ENCODE assay signal across 1 cellular context in the genomic region with DNA sequence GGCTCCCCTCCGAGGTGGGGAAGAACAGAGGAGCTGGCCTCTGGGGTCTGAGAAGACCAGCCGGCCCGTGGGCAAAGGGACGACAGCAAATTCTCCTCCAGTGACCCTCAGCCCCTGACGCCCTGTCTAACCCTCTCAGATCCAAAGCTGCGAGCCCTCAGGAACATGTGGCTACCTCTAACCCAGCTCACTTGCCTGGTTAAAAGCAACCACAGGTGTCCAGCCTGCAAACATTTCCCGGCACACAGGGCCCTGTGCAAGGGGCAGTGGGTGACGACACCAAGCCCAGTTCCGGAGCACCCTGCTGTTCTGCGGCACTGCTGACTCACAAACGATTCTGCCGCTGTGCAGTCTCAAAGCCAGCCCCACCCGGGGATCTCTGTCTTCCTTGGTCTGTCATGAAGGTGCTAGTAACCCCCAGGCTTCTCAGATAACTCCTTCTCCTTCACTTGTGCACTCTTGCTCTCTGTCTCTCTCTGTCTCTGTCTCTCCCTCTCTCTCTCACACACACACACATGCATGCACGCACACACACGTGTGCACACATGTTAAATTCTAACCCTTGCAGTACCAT.
A peak's percentile ranks its signal among the peaks of the same experiment; 100 is the strongest.
TF ChIP-seq lines count a peak whose summit lies in the region.

No MANE protein-coding gene starts in this region.

TF ChIP-seq in HepG2, 621 proteins besides CTCF, POLR2A, EP300 and RAD21 (continued from another document and continues in another):
- TF ChIP-seq SRSF1 (optimal IDR thresholded peaks at IDR 0.05; ENCODE audit: low read depth, low read length) (peak; percentile 70), MAX (IDR thresholded peaks at IDR 0.05) (peak; percentile 58), ZBTB43 (CRISPR knock-in tag; conservative IDR thresholded peaks at IDR 0.05) (0 out of 2 replicates have a peak, but pooled peaks have one; percentile 70), HOXA5 (CRISPR knock-in tag; IDR thresholded peaks at IDR 0.05) (0 out of 2 replicates have a peak, but pooled peaks have one; percentile 41), CBX5 (CRISPR knock-in tag; IDR thresholded peaks at IDR 0.05; ENCODE audit: borderline replicate concordance) (0 out of 2 replicates have a peak, but pooled peaks have one; percentile 65), ZNF367 (CRISPR knock-in tag; IDR thresholded peaks at IDR 0.05; ENCODE audit: borderline replicate concordance) (no peak), KAT7 (CRISPR knock-in tag; IDR thresholded peaks at IDR 0.05; ENCODE audit: borderline replicate concordance) (no peak), HNRNPUL1 (IDR thresholded peaks at IDR 0.05; ENCODE audit: low read depth, low read length) (no peak), TBX2 (CRISPR knock-in tag; IDR thresholded peaks at IDR 0.05; ENCODE audit: borderline replicate concordance) (peak; percentile 73; the same call in 1 of the 2 replicates), TSC22D2 (CRISPR knock-in tag; IDR thresholded peaks at IDR 0.05; ENCODE audit: borderline replicate concordance) (no peak), ZBTB14 (CRISPR knock-in tag; IDR thresholded peaks at IDR 0.05) (no peak), ZNF563 (CRISPR knock-in tag; IDR thresholded peaks at IDR 0.05) (peak; percentile 24; the same call in 1 of the 2 replicates), HNRNPLL (IDR thresholded peaks at IDR 0.05; ENCODE audit: low read depth, low read length, poor library complexity, severe bottlenecking) (peak; percentile 27), FOXA3 (CRISPR knock-in tag; IDR thresholded peaks at IDR 0.05) (peak; percentile 38; the same call in 1 of the 2 replicates), MNT (IDR thresholded peaks at IDR 0.05) (peak; percentile 71), GATAD2A (CRISPR knock-in tag; IDR thresholded peaks at IDR 0.05) (peak; percentile 69), LCORL (IDR thresholded peaks at IDR 0.05) (no peak), LCORL (CRISPR knock-in tag; IDR thresholded peaks at IDR 0.05) (peak; percentile 72; the same call in 1 of the 2 replicates), SIN3A (IDR thresholded peaks at IDR 0.05; ENCODE audit: borderline replicate concordance, low read depth, low read length) (peak; percentile 34; the same call in 1 of the 2 replicates), CEBPB (IDR thresholded peaks at IDR 0.05; ENCODE audit: borderline replicate concordance, low read depth, low read length) (peak; percentile 71; the same call in 1 of the 2 replicates), KMT2B (CRISPR knock-in tag; IDR thresholded peaks at IDR 0.05) (peak; percentile 32; the same call in 1 of the 2 replicates), MED1 (CRISPR knock-in tag; IDR thresholded peaks at IDR 0.05) (peak; percentile 37; the same call in 1 of the 2 replicates), ZNF124 (CRISPR knock-in tag; IDR thresholded peaks at IDR 0.05) (no peak), MAFK (conservative IDR thresholded peaks at IDR 0.05 in 1 of 2, IDR thresholded peaks at IDR 0.05 in 1 of 2; ENCODE audit: low read length in 2 of 2) (0 out of 4 replicates have a peak, but pooled peaks of 1 of the 2 experiments have one; percentile 1), ZNF407 (CRISPR knock-in tag; IDR thresholded peaks at IDR 0.05; ENCODE audit: not compliant biosample characterization) (no peak), TBX3 (IDR thresholded peaks at IDR 0.05; ENCODE audit: borderline replicate concordance) (no peak), THAP9 (CRISPR knock-in tag; IDR thresholded peaks at IDR 0.05; ENCODE audit: borderline replicate concordance) (peak; percentile 21; the same call in 1 of the 2 replicates), ESRRA (CRISPR knock-in tag; IDR thresholded peaks at IDR 0.05; ENCODE audit: low read depth) (no peak), ZNF543 (CRISPR knock-in tag; IDR thresholded peaks at IDR 0.05) (0 out of 2 replicates have a peak, but pooled peaks have one; percentile 47), ZFP41 (CRISPR knock-in tag; IDR thresholded peaks at IDR 0.05; ENCODE audit: borderline replicate concordance) (no peak), MLXIP (CRISPR knock-in tag; IDR thresholded peaks at IDR 0.05; ENCODE audit: borderline replicate concordance) (no peak), RFX5 (IDR thresholded peaks at IDR 0.05; ENCODE audit: low read depth, low read length) (no peak), PAWR (CRISPR knock-in tag; IDR thresholded peaks at IDR 0.05; ENCODE audit: borderline replicate concordance) (0 out of 2 replicates have a peak, but pooled peaks have one; percentile 18), CEBPG (CRISPR knock-in tag; IDR thresholded peaks at IDR 0.05) (peak; percentile 71)
- TF ChIP-seq, protein P1, sequence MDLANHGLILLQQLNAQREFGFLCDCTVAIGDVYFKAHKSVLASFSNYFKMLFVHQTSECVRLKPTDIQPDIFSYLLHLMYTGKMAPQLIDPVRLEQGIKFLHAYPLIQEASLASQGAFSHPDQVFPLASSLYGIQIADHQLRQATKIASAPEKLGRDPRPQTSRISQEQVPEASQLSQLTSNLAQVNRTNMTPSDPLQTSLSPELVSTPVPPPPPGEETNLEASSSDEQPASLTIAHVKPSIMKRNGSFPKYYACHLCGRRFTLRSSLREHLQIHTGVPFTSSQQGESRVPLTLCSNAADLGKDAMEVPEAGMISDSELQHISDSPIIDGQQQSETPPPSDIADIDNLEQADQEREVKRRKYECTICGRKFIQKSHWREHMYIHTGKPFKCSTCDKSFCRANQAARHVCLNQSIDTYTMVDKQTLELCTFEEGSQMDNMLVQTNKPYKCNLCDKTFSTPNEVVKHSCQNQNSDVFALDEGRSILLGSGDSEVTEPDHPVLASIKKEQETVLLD (CRISPR knock-in tag; IDR thresholded peaks at IDR 0.05; ENCODE audit: low read depth), result no peak
